Comparison of ENCODE assay signal across 23 cellular contexts in the genomic region with DNA sequence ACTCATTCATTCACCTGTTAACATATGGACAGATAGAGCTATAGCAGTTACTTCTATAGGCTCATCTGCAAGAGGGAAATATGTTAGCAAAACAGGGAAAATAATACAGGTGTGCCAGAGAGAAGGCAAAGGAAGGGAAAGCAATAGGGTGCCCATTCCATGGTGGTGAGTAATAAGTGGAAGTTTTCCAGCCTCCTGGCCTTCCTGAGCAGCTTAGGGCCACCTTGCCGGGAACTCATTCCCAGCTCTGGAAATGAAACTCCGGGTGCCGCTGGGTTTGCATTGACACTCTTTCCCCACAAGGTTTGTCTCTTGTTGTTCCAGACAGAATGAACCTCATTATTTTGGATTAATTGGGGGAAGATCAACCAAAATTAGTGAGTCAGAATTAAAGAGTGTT. TPM values are rescaled to one million over a fixed set of nuclear protein-coding genes. Genes with fewer than 3 reads are reported as not detected.
DNase-seq lines count a peak whose midpoint lies in the region; ATAC-seq, FAIRE-seq and TF ChIP-seq lines count a peak whose summit lies in the region.
"Had no signal": no experiment of that assay in that cellular context is flagged by ENCODE, and none has a peak within 500 bp of the region (broad histone marks: within the 10 kb centered on the region; RNA-seq: fewer than 3 reads in every experiment).

No MANE protein-coding gene starts in this region.

- H3K4ac ChIP-seq in trophoblast cell (ENCODE audit: low read depth, low read length), result no peak overlapping the region

- FAIRE-seq in GM12892 (lab: Jason Lieb, UNC), result no peak

- peaks cover 2 to 6% of the 10 kb centered on the region in 2 experiments for H3K36me3 ChIP-seq in trophoblast cell (ENCODE audit: control insufficient read depth in 1 of 2, insufficient read depth in 2 of 2, low read length in 2 of 2)
- no peaks in the 10 kb centered on the region for H3K36me3 ChIP-seq in ascending aorta
- no peaks in the 10 kb centered on the region for H3K36me3 ChIP-seq in lower lobe of right lung

- H3K9me3 ChIP-seq in trophoblast cell (ENCODE audit: insufficient read depth, low read depth, low read length) (no peaks in the 10 kb centered on the region), ascending aorta (no peaks in the 10 kb centered on the region), lower lobe of right lung (no peaks in the 10 kb centered on the region)
- H3K9me3 ChIP-seq: testis had no signal

- H2BK5ac ChIP-seq in trophoblast cell (ENCODE audit: low read depth, low read length, poor library complexity), result no peak overlapping the region

- peak; percentile 44 for DNase-seq in astrocyte of the cerebellum (ENCODE audit: low read depth)
- peak; percentile 18 to 47 for DNase-seq in trophoblast cell
- no peak for DNase-seq in ascending aorta (ENCODE audit: low spot score in 2 of 2)
- DNase-seq in lower lobe of right lung, result no peak
- DNase-seq in GM12892 (ENCODE audit: insufficient read length), result no peak
- no peak for DNase-seq in stimulated activated CD4-positive, alpha-beta T cell treated with anti-CD3 and anti-CD28 coated beads, Interleukin-4, amount 100 ng/mL, for 1 hour
- DNase-seq: activated CD4-positive, alpha-beta T cell treated with anti-CD3 and anti-CD28 coated beads for 36 hours; activated naive CD4-positive, alpha-beta T cell treated with anti-CD3 and anti-CD28 coated beads, Interleukin-2, amount 10 ng/mL, durations not matched to agents 7 days and 5 days; activated T-cell treated with anti-CD3 and anti-CD28 coated beads, Interleukin-2, amount 50 U/mL, for 48 hours; CD8-positive, alpha-beta memory T cell; DMS53; GF-D8; KG1; NCI-H1930; NCI-H2227 treated with DMSO at 0.1 percent for 48 hours; NCI-H774; SHP77 treated with DMSO at 0.1 percent for 48 hours; stimulated activated CD4-positive, alpha-beta T cell treated with anti-CD3 and anti-CD28 coated beads, Interleukin-1b, Interleukin-23, amount 100 ng/mL, for 48 hours; T-helper 1 cell; testis had no signal

- H3K27me3 ChIP-seq in trophoblast cell (ENCODE audit: insufficient read depth, low read length) (no peaks in the 10 kb centered on the region), ascending aorta (no peaks in the 10 kb centered on the region), lower lobe of right lung (ENCODE audit: low read depth) (no peaks in the 10 kb centered on the region)
- H3K27me3 ChIP-seq: testis had no signal

- no CpG with 5 or more reads among the region's 3 CpGs for WGBS in trophoblast cell (ENCODE audit: extremely low coverage, insufficient coverage, insufficient read length)

- no peak for TF ChIP-seq RAD21 in Ishikawa (IDR thresholded peaks at IDR 0.05; ENCODE audit: low read depth)

- H4K12ac ChIP-seq in trophoblast cell (ENCODE audit: low read depth, low read length), result no peak overlapping the region

- no peak overlapping the region for H3K4me2 ChIP-seq in trophoblast cell (ENCODE audit: low read length)

- TF ChIP-seq CTCF in astrocyte of the cerebellum (IDR thresholded peaks at IDR 0.05; ENCODE audit: low read depth, low read length, missing control alignments) (no peak), ascending aorta (IDR thresholded peaks at IDR 0.05) (no peak), lower lobe of right lung (IDR thresholded peaks at IDR 0.05) (no peak)

- peak; percentile 25 for ATAC-seq in esophagus mucosa
- ATAC-seq in lower lobe of right lung, result no peak
- ATAC-seq: activated CD4-positive, alpha-beta T cell treated with anti-CD3 and anti-CD28 coated beads for 36 hours; stimulated activated memory B cell treated with anti-CD40 and anti-IgM and Interleukin-4, amounts not matched to agents 10 μg/mL and 1 μg/mL and 100 μg/mL, for 72 hours had no signal

- no peak overlapping the region for H2AFZ ChIP-seq in trophoblast cell (ENCODE audit: insufficient read depth, low read length, poor library complexity)

- H3K27ac ChIP-seq in trophoblast cell (ENCODE audit: low read depth, low read length), result no peak overlapping the region
- H3K27ac ChIP-seq in ascending aorta, result no peak overlapping the region
- no peak overlapping the region for H3K27ac ChIP-seq in lower lobe of right lung
- H3K27ac ChIP-seq: testis had no signal

- H2BK12ac ChIP-seq in trophoblast cell (ENCODE audit: low read length), result no peak overlapping the region

- H3K79me1 ChIP-seq in trophoblast cell (ENCODE audit: low read length), result peaks cover 27% of the 10 kb centered on the region

- H4K91ac ChIP-seq in trophoblast cell (ENCODE audit: low read depth, low read length), result no peak overlapping the region

- TF ChIP-seq EP300 in Ishikawa (IDR thresholded peaks at IDR 0.05; ENCODE audit: borderline replicate concordance), result peak; percentile 69; the same call in 1 of the 2 replicates

- in situ Hi-C loops in astrocyte of the cerebellum (cut with HindIII; ENCODE audit: low sequenced_read_pairs), result no loop called here

- TF ChIP-seq POLR2A in GM12892 (IDR thresholded peaks at IDR 0.05; ENCODE audit: low read depth, low read length), result no peak

- H3K14ac ChIP-seq in trophoblast cell (ENCODE audit: low read length), result no peak overlapping the region

- H4K8ac ChIP-seq in trophoblast cell (ENCODE audit: low read depth, low read length), result no peak overlapping the region

- H2AK5ac ChIP-seq in trophoblast cell (ENCODE audit: low read length), result no peak overlapping the region

- H3K9ac ChIP-seq in trophoblast cell (ENCODE audit: low read length), result no peak overlapping the region

- intact Hi-C loops in ascending aorta (cut with DNase I), result no loop called here
- intact Hi-C loops in lower lobe of right lung (cut with DNase I), result no loop called here

- peaks cover 23 to 27% of the 10 kb centered on the region in 2 experiments for H3K4me1 ChIP-seq in trophoblast cell (ENCODE audit: control insufficient read depth in 1 of 2, insufficient read depth in 2 of 2, low read length in 2 of 2)
- H3K4me1 ChIP-seq in ascending aorta, result no peaks in the 10 kb centered on the region
- peaks cover 5% of the 10 kb centered on the region for H3K4me1 ChIP-seq in lower lobe of right lung

- no peak overlapping the region for H2BK120ac ChIP-seq in trophoblast cell (ENCODE audit: insufficient read depth, low read length, poor library complexity)

- H3K79me2 ChIP-seq in trophoblast cell (ENCODE audit: control insufficient read depth, insufficient read depth, low read length, poor library complexity), result peaks cover 4% of the 10 kb centered on the region

- no peak overlapping the region for H3K23ac ChIP-seq in trophoblast cell (ENCODE audit: low read length)

- H3K18ac ChIP-seq in trophoblast cell (ENCODE audit: low read length), result no peak overlapping the region

- H3K4me3 ChIP-seq in astrocyte of the cerebellum (ENCODE audit: low read depth, low read length) (no peak overlapping the region), trophoblast cell (ENCODE audit: low read depth, low read length) (no peak overlapping the region), ascending aorta (no peak overlapping the region), lower lobe of right lung (no peak overlapping the region)
- H3K4me3 ChIP-seq: testis had no signal

TF ChIP-seq in Ishikawa, 13 proteins besides CTCF, POLR2A, EP300 and RAD21 (continues in another document):
- TF ChIP-seq EGR1 (IDR thresholded peaks at IDR 0.05), result no peak
- TF ChIP-seq TAF1 (IDR thresholded peaks at IDR 0.05; ENCODE audit: low read depth), result no peak
- TF ChIP-seq, protein P1, sequence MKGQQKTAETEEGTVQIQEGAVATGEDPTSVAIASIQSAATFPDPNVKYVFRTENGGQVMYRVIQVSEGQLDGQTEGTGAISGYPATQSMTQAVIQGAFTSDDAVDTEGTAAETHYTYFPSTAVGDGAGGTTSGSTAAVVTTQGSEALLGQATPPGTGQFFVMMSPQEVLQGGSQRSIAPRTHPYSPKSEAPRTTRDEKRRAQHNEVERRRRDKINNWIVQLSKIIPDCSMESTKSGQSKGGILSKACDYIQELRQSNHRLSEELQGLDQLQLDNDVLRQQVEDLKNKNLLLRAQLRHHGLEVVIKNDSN (IDR thresholded peaks at IDR 0.05), result no peak
- peak; percentile 66 for TF ChIP-seq NFIC (IDR thresholded peaks at IDR 0.05)
- no peak for TF ChIP-seq CEBPB (IDR thresholded peaks at IDR 0.05)
- TF ChIP-seq, protein P2, sequence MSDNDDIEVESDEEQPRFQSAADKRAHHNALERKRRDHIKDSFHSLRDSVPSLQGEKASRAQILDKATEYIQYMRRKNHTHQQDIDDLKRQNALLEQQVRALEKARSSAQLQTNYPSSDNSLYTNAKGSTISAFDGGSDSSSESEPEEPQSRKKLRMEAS (IDR thresholded peaks at IDR 0.05), result peak; percentile 14; the same call in 1 of the 2 replicates
- TF ChIP-seq CREB1 (IDR thresholded peaks at IDR 0.05; ENCODE audit: low read depth), result no peak
- TF ChIP-seq TCF12 (IDR thresholded peaks at IDR 0.05; ENCODE audit: low read depth), result peak; percentile 56; the same call in 1 of the 2 replicates
- peak; percentile 82 for TF ChIP-seq TEAD4 (IDR thresholded peaks at IDR 0.05)
- TF ChIP-seq YY1 (IDR thresholded peaks at IDR 0.05; ENCODE audit: low read depth), result no peak
- TF ChIP-seq, protein P3, sequence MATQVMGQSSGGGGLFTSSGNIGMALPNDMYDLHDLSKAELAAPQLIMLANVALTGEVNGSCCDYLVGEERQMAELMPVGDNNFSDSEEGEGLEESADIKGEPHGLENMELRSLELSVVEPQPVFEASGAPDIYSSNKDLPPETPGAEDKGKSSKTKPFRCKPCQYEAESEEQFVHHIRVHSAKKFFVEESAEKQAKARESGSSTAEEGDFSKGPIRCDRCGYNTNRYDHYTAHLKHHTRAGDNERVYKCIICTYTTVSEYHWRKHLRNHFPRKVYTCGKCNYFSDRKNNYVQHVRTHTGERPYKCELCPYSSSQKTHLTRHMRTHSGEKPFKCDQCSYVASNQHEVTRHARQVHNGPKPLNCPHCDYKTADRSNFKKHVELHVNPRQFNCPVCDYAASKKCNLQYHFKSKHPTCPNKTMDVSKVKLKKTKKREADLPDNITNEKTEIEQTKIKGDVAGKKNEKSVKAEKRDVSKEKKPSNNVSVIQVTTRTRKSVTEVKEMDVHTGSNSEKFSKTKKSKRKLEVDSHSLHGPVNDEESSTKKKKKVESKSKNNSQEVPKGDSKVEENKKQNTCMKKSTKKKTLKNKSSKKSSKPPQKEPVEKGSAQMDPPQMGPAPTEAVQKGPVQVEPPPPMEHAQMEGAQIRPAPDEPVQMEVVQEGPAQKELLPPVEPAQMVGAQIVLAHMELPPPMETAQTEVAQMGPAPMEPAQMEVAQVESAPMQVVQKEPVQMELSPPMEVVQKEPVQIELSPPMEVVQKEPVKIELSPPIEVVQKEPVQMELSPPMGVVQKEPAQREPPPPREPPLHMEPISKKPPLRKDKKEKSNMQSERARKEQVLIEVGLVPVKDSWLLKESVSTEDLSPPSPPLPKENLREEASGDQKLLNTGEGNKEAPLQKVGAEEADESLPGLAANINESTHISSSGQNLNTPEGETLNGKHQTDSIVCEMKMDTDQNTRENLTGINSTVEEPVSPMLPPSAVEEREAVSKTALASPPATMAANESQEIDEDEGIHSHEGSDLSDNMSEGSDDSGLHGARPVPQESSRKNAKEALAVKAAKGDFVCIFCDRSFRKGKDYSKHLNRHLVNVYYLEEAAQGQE (IDR thresholded peaks at IDR 0.05; ENCODE audit: low read depth), result no peak
- no peak for TF ChIP-seq FOXM1 (IDR thresholded peaks at IDR 0.05; ENCODE audit: borderline replicate concordance, low read depth)

RNA-seq across cellular contexts. Expression of gene SLC1A3, which starts 58.4 kb away (rescaled TPM):
- 14.7 TPM for total RNA-seq in esophagus mucosa
- polyA plus RNA-seq in trophoblast cell (2013), result 49.7 and 52.2 TPM in 2 replicates
- total RNA-seq in ascending aorta, result 3.0 TPM
- 52.1 TPM for total RNA-seq in lower lobe of right lung
- not detected for polyA plus RNA-seq in GM12892 (2012; ENCODE audit: missing spikeins)
- polyA plus RNA-seq: CD8-positive, alpha-beta memory T cell had no signal

Comparison
In these comparisons a context has a peak if more than half of its experiments do, and no peak if none do; other contexts are left out.
1. DNase-seq: peak in astrocyte of the cerebellum (single experiment) and trophoblast cell (2 of 2); none in ascending aorta (0 of 2), lower lobe of right lung (single experiment), GM12892 (single experiment) and stimulated activated CD4-positive, alpha-beta T cell treated with anti-CD3 and anti-CD28 coated beads, Interleukin-4, amount 100 ng/mL, for 1 hour (single experiment).